In genomic region chr9:76643399-76644117, GRCh38 we compare ENCODE assay signal across 11 cellular contexts.
DNase-seq lines count a peak whose midpoint lies in the region; ATAC-seq and TF ChIP-seq lines count a peak whose summit lies in the region.
"Had no signal": no experiment of that assay in that cellular context is flagged by ENCODE, and none has a peak within 500 bp of the region (broad histone marks: within the 10 kb centered on the region; RNA-seq: fewer than 3 reads in every experiment).

No MANE protein-coding gene starts in this region.

- H3K27me3 ChIP-seq in iPS-20b (ENCODE audit: insufficient read depth, low read length): no peaks in the 10 kb centered on the region
- H3K27me3 ChIP-seq in ascending aorta: no peaks in the 10 kb centered on the region

- peaks cover 38% of the 10 kb centered on the region for H3K4me1 Mint-ChIP-seq in nephron progenitor cell

- H3K27ac Mint-ChIP-seq in nephron progenitor cell: no peak overlapping the region

- no peaks in the 10 kb centered on the region for H3K36me3 ChIP-seq in iPS-20b (ENCODE audit: insufficient read depth, low read depth, low read length)
- peaks cover 39 to 72% of the 10 kb centered on the region in 2 donors for H3K36me3 ChIP-seq in ascending aorta

- H3K9me3 ChIP-seq in iPS-20b (ENCODE audit: insufficient read depth, low read depth, low read length) (no peaks in the 10 kb centered on the region), ascending aorta (no peaks in the 10 kb centered on the region)

- H3K27ac ChIP-seq in iPS-20b (ENCODE audit: low read length) (no peak overlapping the region), ascending aorta (peak overlapping the region in 1 of 2 donors; percentile 20)

- H3K4me3 ChIP-seq in iPS-20b (ENCODE audit: low read length): peak overlapping the region; percentile 17; the same call in 1 of the 2 replicates
- no peak overlapping the region for H3K4me3 ChIP-seq in ascending aorta

- ATAC-seq in GM18499 (IDR thresholded peaks at IDR 0.05; ENCODE audit: insufficient read depth, unreplicated experiment) (peak; percentile 91), GM21528 (IDR thresholded peaks at IDR 0.05; ENCODE audit: low FRiP score, unreplicated experiment) (peak; percentile 98), HG03439 (IDR thresholded peaks at IDR 0.05; ENCODE audit: unreplicated experiment) (peak; percentile 94)

- no peak for DNase-seq in ascending aorta (ENCODE audit: low spot score in 2 of 2)
- no peak for DNase-seq in NCI-H146 (lab: John Stamatoyannopoulos, UW)
- DNase-seq in nephron progenitor cell: no peak
- DNase-seq in NCI-H774 (lab: John Stamatoyannopoulos, UW): no peak
- DNase-seq: central memory CD4-positive, alpha-beta T cell; DMS79; NCI-H1105 had no signal

- no peaks in the 10 kb centered on the region for H3K36me3 Mint-ChIP-seq in nephron progenitor cell (ENCODE audit: low read depth)

- peaks cover 22% of the 10 kb centered on the region; the same call in 1 of the 2 replicates for H3K4me1 ChIP-seq in iPS-20b (ENCODE audit: insufficient read depth, low read length)
- H3K4me1 ChIP-seq in ascending aorta: peaks cover 2 to 5% of the 10 kb centered on the region in 2 donors

- H3K9ac ChIP-seq in iPS-20b (ENCODE audit: low read depth, low read length): no peak overlapping the region

- TF ChIP-seq CTCF in ascending aorta (IDR thresholded peaks at IDR 0.05): no peak
- no peak for TF ChIP-seq CTCF in nephron progenitor cell (IDR thresholded peaks at IDR 0.05)

- no peaks in the 10 kb centered on the region for H3K9me3 Mint-ChIP-seq in nephron progenitor cell

- no peak overlapping the region for H3K4me3 Mint-ChIP-seq in nephron progenitor cell

- peaks cover 11% of the 10 kb centered on the region for H3K27me3 Mint-ChIP-seq in nephron progenitor cell (ENCODE audit: low read depth, poor library complexity)

- intact Hi-C loops in ascending aorta (cut with DNase I): no loop called here
